In the genomic region with DNA sequence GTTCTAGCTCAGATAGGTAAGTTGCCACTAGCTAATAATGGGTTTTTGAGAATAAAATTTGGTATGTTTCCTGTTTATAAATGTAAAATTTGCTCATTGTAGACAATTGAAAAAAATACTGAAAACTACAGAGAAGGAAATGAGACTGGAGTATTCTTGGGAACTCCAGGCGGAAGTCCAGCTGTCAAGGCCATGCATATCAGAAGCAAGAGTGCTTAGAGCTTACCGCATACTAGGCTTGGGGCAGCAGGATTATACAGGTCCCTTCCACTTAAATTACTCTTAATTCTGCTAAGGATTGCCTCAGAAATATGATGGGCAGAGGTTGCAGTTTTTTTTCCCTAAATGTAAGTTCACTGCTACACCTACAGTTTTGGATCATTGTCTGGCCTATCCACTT, we compare ENCODE assay signal across 28 cellular contexts. TPM values are rescaled to one million over a fixed set of nuclear protein-coding genes. Genes with fewer than 3 reads are reported as not detected.
A peak's percentile ranks its signal among the peaks of the same experiment; 100 is the strongest.
DNase-seq lines count a peak whose midpoint lies in the region; ATAC-seq, FAIRE-seq and TF ChIP-seq lines count a peak whose summit lies in the region.
"Had no signal": no experiment of that assay in that cellular context is flagged by ENCODE, and none has a peak within 500 bp of the region (broad histone marks: within the 10 kb centered on the region; RNA-seq: fewer than 3 reads in every experiment).

No MANE protein-coding gene starts in this region.

- no peaks in the 10 kb centered on the region for H3K27me3 Mint-ChIP-seq in activated CD4-positive, alpha-beta T cell treated with anti-CD3 and anti-CD28 coated beads, Interleukin-2, amount 10 ng/mL, durations not matched to agents 24 days and 14 days
- H3K27me3 Mint-ChIP-seq: CD4-positive, alpha-beta memory T cell; CD4-positive, CD25-positive, alpha-beta regulatory T cell; CD8-positive, alpha-beta memory T cell had no signal

- no peak for TF ChIP-seq CTCF in WERI-Rb-1 (IDR thresholded peaks at IDR 0.05; ENCODE audit: low read depth, low read length)
- TF ChIP-seq CTCF in body of pancreas (IDR thresholded peaks at IDR 0.05) = no peak
- no peak for TF ChIP-seq CTCF in pancreas (IDR thresholded peaks at IDR 0.05)

- H3K27me3 ChIP-seq in WERI-Rb-1 (ENCODE audit: insufficient read depth, low read depth, severe bottlenecking) = no peaks in the 10 kb centered on the region
- no peaks in the 10 kb centered on the region for H3K27me3 ChIP-seq in body of pancreas
- H3K27me3 ChIP-seq in pancreas = no peaks in the 10 kb centered on the region
- H3K27me3 ChIP-seq: BE2C, BLaER1 had no signal

- no peaks in the 10 kb centered on the region for H3K36me3 ChIP-seq in WERI-Rb-1
- no peaks in the 10 kb centered on the region for H3K36me3 ChIP-seq in body of pancreas (replicated peaks in 1 of 2; ENCODE audit: insufficient read depth in 1 of 2, low read depth in 2 of 2)
- no peaks in the 10 kb centered on the region for H3K36me3 ChIP-seq in pancreas
- H3K36me3 ChIP-seq: BE2C, BLaER1 had no signal

- H3K4me3 ChIP-seq in WERI-Rb-1 (ENCODE audit: low read depth, low read length) (no peak overlapping the region), body of pancreas (no peak overlapping the region), pancreas (no peak overlapping the region)
- H3K4me3 ChIP-seq: BLaER1 had no signal

- H3K4me3 Mint-ChIP-seq in activated CD4-positive, alpha-beta T cell treated with anti-CD3 and anti-CD28 coated beads, Interleukin-2, amount 10 ng/mL, durations not matched to agents 24 days and 14 days = no peak overlapping the region
- H3K4me3 Mint-ChIP-seq: CD14-positive monocyte; CD4-positive, alpha-beta memory T cell; CD4-positive, CD25-positive, alpha-beta regulatory T cell; CD8-positive, alpha-beta memory T cell had no signal

- no peak for FAIRE-seq in pancreas (lab: Jason Lieb, UNC)
- FAIRE-seq: A204.1, GM12891, GM19239 had no signal

- 32 to 46% methylated on average over 2 of the region's 2 CpGs for whole genome bisulfite sequencing in body of pancreas, 2 donors
- 28 to 44% methylated on average over 2 of the region's 2 CpGs for WGBS in pancreas, 2 donors

- H3K9me3 Mint-ChIP-seq in activated CD4-positive, alpha-beta T cell treated with anti-CD3 and anti-CD28 coated beads, Interleukin-2, amount 10 ng/mL, durations not matched to agents 24 days and 14 days = peaks cover 11% of the 10 kb centered on the region
- H3K9me3 Mint-ChIP-seq: CD8-positive, alpha-beta memory T cell had no signal

- H3K9me3 ChIP-seq in WERI-Rb-1 (ENCODE audit: severe bottlenecking) (no peaks in the 10 kb centered on the region), body of pancreas (no peaks in the 10 kb centered on the region), pancreas (no peaks in the 10 kb centered on the region)
- H3K9me3 ChIP-seq: BE2C, BLaER1 had no signal

- ATAC-seq in body of pancreas = peak; percentile 96
- peak; percentile 92 to 96 (median 94) for ATAC-seq in pancreas

- peaks cover 25% of the 10 kb centered on the region for H3K4me1 ChIP-seq in body of pancreas
- H3K4me1 ChIP-seq in pancreas = peaks cover 0 to 18% (median 3%) of the 10 kb centered on the region in 3 donors
- H3K4me1 ChIP-seq: BLaER1 had no signal

- no peak for TF ChIP-seq POLR2A in body of pancreas (IDR thresholded peaks at IDR 0.05)

- intact Hi-C loops in activated CD4-positive, alpha-beta T cell treated with anti-CD3 and anti-CD28 coated beads, Interleukin-2, amount 10 ng/mL, durations not matched to agents 24 days and 14 days (cut with micrococcal nuclease) = no loop called here
- intact Hi-C loops in body of pancreas (cut with DNase I) = no loop called here
- intact Hi-C loops in pancreas (cut with DNase I) = no loop called here

- H3K27ac ChIP-seq in WERI-Rb-1 (no peak overlapping the region), body of pancreas (peak overlapping the region in 3 of 4 donors; percentile 51 to 83 (median 56)), pancreas (peak overlapping the region in 2 of 4 donors; percentile 33 to 72)
- H3K27ac ChIP-seq: BLaER1 had no signal

- H3K4me1 Mint-ChIP-seq in activated CD4-positive, alpha-beta T cell treated with anti-CD3 and anti-CD28 coated beads, Interleukin-2, amount 10 ng/mL, durations not matched to agents 24 days and 14 days = peaks cover 11% of the 10 kb centered on the region

- H3K36me3 Mint-ChIP-seq in activated CD4-positive, alpha-beta T cell treated with anti-CD3 and anti-CD28 coated beads, Interleukin-2, amount 10 ng/mL, durations not matched to agents 24 days and 14 days (ENCODE audit: low read depth) = peaks cover 7% of the 10 kb centered on the region

- H3K27ac Mint-ChIP-seq in activated CD4-positive, alpha-beta T cell treated with anti-CD3 and anti-CD28 coated beads, Interleukin-2, amount 10 ng/mL, durations not matched to agents 24 days and 14 days = no peak overlapping the region
- H3K27ac Mint-ChIP-seq: CD14-positive monocyte; CD4-positive, CD25-positive, alpha-beta regulatory T cell had no signal

- DNase-seq in activated CD4-positive, alpha-beta T cell treated with anti-CD3 and anti-CD28 coated beads, Interleukin-2, amount 10 ng/mL, durations not matched to agents 24 days and 14 days = peak; percentile 24
- DNase-seq in activated CD4-positive, alpha-beta T cell treated with anti-CD3 and anti-CD28 coated beads, Interleukin-2, amount 50 U/mL, for 4 hours = no peak
- DNase-seq in WERI-Rb-1 (peak; percentile 27), body of pancreas (peak; percentile 68 to 86 (median 78)), pancreas (peak in 4 of 6 donors; percentile 52 to 69 (median 60)), germinal center (ENCODE audit: low spot score) (no peak), GDM1 (lab: John Stamatoyannopoulos, UW) (no peak), UCSD-AML1 (lab: John Stamatoyannopoulos, UW; ENCODE audit: unreplicated experiment) (no peak)
- DNase-seq: 8988T; ACHN; BE2C; C1 segment of cervical spinal cord; CD4-positive, alpha-beta memory T cell; CD4-positive, CD25-positive, alpha-beta regulatory T cell; CD8-positive, alpha-beta memory T cell; COR-L47; DMS 273 treated with DMSO at 0.1 percent for 48 hours; DMS153; DMS53; DMS79; DND-41; EL; GF-D8 had no signal

RNA-seq across cellular contexts. Expression of gene UMAD1, which starts 26.6 kb away (rescaled TPM):
- 11.8 and 12.4 TPM in 2 replicates for total RNA-seq in activated CD4-positive, alpha-beta T cell treated with anti-CD3 and anti-CD28 coated beads, Interleukin-2, amount 10 ng/mL, durations not matched to agents 24 days and 14 days
- total RNA-seq in body of pancreas = 10 to 100 TPM; 15.8 to 34.8 TPM
- total RNA-seq in pancreas = 10 to 100 TPM; 11.6 to 20.8 (median 17.8) TPM
- 10 to 100 TPM in 1 of 2 donors, 1 to 10 TPM in 1; 5.0 to 15.5 TPM for polyA plus RNA-seq in pancreas

RNA-seq across cellular contexts. Expression of gene RPA3, which starts 51.2 kb away (rescaled TPM):
- total RNA-seq in activated CD4-positive, alpha-beta T cell treated with anti-CD3 and anti-CD28 coated beads, Interleukin-2, amount 10 ng/mL, durations not matched to agents 24 days and 14 days = 93.0 and 113 TPM in 2 replicates
- total RNA-seq in body of pancreas = 1 to 10 TPM in 1 of 2 donors, under 1 TPM in 1; 0.66 to 6.0 TPM
- total RNA-seq in pancreas = 10 to 100 TPM in 3 of 6 donors, 1 to 10 TPM in 3; 5.2 to 13.4 (median 9.6) TPM
- 10 to 100 TPM in 1 of 2 donors, 1 to 10 TPM in 1; 7.5 to 16.0 TPM for polyA plus RNA-seq in pancreas

Comparison
In these comparisons a context has a peak if more than half of its experiments do, and no peak if none do; other contexts are left out.
1. DNase-seq: peak in activated CD4-positive, alpha-beta T cell treated with anti-CD3 and anti-CD28 coated beads, Interleukin-2, amount 10 ng/mL, durations not matched to agents 24 days and 14 days (single experiment), WERI-Rb-1 (single experiment), body of pancreas (4 of 4) and pancreas (4 of 6); none in activated CD4-positive, alpha-beta T cell treated with anti-CD3 and anti-CD28 coated beads, Interleukin-2, amount 50 U/mL, for 4 hours (0 of 2), germinal center (single experiment), GDM1 (single experiment) and UCSD-AML1 (single experiment).